23 cellular contexts compared by ENCODE assay signal in the genomic region with DNA sequence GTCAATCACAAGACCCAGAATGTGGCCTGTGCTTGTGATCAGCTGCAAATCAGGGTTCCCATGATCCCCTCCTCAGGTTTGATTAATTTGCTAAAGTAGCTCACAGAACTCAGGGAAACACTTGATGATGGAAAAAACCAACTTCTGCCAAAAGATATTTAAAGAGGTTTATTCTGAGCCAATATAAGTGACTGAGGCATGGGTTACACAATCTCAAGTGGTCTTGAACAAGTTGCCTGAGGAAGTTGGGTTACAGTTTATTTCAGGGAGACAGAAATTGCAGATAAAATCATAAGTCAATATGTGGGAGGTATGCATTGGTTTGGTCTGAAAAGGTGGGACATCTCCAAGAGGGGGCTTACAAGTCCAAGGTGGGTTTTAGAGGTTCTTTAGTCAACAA.
"Had no signal": no experiment of that assay in that cellular context is flagged by ENCODE, and none has a peak within 500 bp of the region (broad histone marks: within the 10 kb centered on the region; RNA-seq: fewer than 3 reads in every experiment).

No MANE protein-coding gene starts in this region.

- ATAC-seq: effector memory CD8-positive, alpha-beta T cell; heart right ventricle; left cardiac atrium; natural killer cell; psoas muscle; right cardiac atrium; stimulated activated effector memory CD8-positive, alpha-beta T cell treated with anti-CD3 and anti-CD28 coated beads, Interleukin-12 subunit alpha, Interleukin-12 subunit beta, amount 100 ng/mL, for 72 hours had no signal

- H3K27me3 ChIP-seq: esophagus squamous epithelium, heart right ventricle, ovary, sigmoid colon, stomach, tibial artery had no signal

- H3K27ac ChIP-seq: esophagus squamous epithelium, heart right ventricle, ovary, psoas muscle, sigmoid colon, stomach, tibial artery had no signal

- H3K36me3 ChIP-seq: esophagus squamous epithelium, heart right ventricle, ovary, sigmoid colon, stomach, tibial artery had no signal

- H3K9me3 ChIP-seq: esophagus squamous epithelium, heart right ventricle, psoas muscle, sigmoid colon, stomach, tibial artery had no signal

- H3K4me3 ChIP-seq: esophagus squamous epithelium, heart right ventricle, ovary, psoas muscle, sigmoid colon, stomach, tibial artery had no signal

- H3K4me1 ChIP-seq: esophagus squamous epithelium, psoas muscle, sigmoid colon, tibial artery had no signal

- DNase-seq: cortex of kidney; effector memory CD8-positive, alpha-beta T cell; erythroblast; esophagus squamous epithelium; foreskin melanocyte; glutamatergic neuron; heart right ventricle; hippocampal formation; left cardiac atrium; mammary epithelial cell; natural killer cell; occipital lobe; ovary; posterior cingulate gyrus; psoas muscle; right cardiac atrium; sigmoid colon; stimulated activated CD4-positive, alpha-beta T cell treated with anti-CD3 and anti-CD28 coated beads, Interleukin-2, amount 100 ng/mL, for 24 hours; stimulated activated CD4-positive, alpha-beta T cell treated with anti-CD3 and anti-CD28 coated beads, Interleukin-4, amount 100 ng/mL, for 24 hours; stimulated activated naive CD4-positive, alpha-beta T cell treated with Interleukin-2 at 50 U/mL for 16 hours; stomach; tibial artery had no signal
